9 cellular contexts compared by ENCODE assay signal in genomic region chr11:119338318-119338890, GRCh38. TPM values are rescaled to one million over a fixed set of nuclear protein-coding genes. Genes with fewer than 3 reads are reported as not detected.
DNase-seq lines count a peak whose midpoint lies in the region; ATAC-seq, FAIRE-seq and TF ChIP-seq lines count a peak whose summit lies in the region.
"Had no signal": no experiment of that assay in that cellular context is flagged by ENCODE, and none has a peak within 500 bp of the region (broad histone marks: within the 10 kb centered on the region; RNA-seq: fewer than 3 reads in every experiment).

No MANE protein-coding gene starts in this region.

- CTCF ChIA-PET in A549 (lab: Yijun Ruan, JAX): interaction anchor here (0.5 to 9.5 kb wide), 31 partner anchors 9 to 253 kb away, joined by 3 to 160 read pairs (median 5); partner anchors contain the start of genes CBL, MFRP, NLRX1 and USP2
- CTCF ChIA-PET in activated CD4-positive, alpha-beta T cell treated with anti-CD3 and anti-CD28 coated beads for 36 hours (lab: Charles Lee): interaction anchor here (0.5 to 3.7 kb wide), 43 partner anchors 11 to 975 kb away, joined by 3 to 69 read pairs (median 5); partner anchors contain the start of genes C2CD2L, CBL, CENATAC and MCAM

- peak; percentile 53 to 62 for TF ChIP-seq RAD21 in A549 (conservative IDR thresholded peaks at IDR 0.05 in 1 of 2, IDR thresholded peaks at IDR 0.05 in 1 of 2)

- H3K9me3 ChIP-seq in A549: no peaks in the 10 kb centered on the region

- H3K9me3 Mint-ChIP-seq in activated CD4-positive, alpha-beta T cell treated with anti-CD3 and anti-CD28 coated beads for 36 hours (ENCODE audit: low read depth): no peaks in the 10 kb centered on the region

- no peak overlapping the region for H3K27ac Mint-ChIP-seq in activated CD4-positive, alpha-beta T cell treated with anti-CD3 and anti-CD28 coated beads for 36 hours

- intact Hi-C loops in activated CD4-positive, alpha-beta T cell treated with anti-CD3 and anti-CD28 coated beads for 36 hours (cut with DNase I, micrococcal nuclease): loop anchor here in 1 of 2 experiments (1.0 to 5.0 kb wide), 4 partner anchors 17 to 272 kb away; partner anchors contain the start of genes USP2 and VPS11

- H3K27me3 Mint-ChIP-seq in activated CD4-positive, alpha-beta T cell treated with anti-CD3 and anti-CD28 coated beads for 36 hours: peaks cover 24% of the 10 kb centered on the region

- no peak overlapping the region for H3K4me3 ChIP-seq in A549

- H3K36me3 Mint-ChIP-seq in activated CD4-positive, alpha-beta T cell treated with anti-CD3 and anti-CD28 coated beads for 36 hours (ENCODE audit: low read depth): peaks cover 7% of the 10 kb centered on the region

- DNase-seq in A549 (ENCODE audit: low read depth in 1 of 2, low spot score in 1 of 2) (peak; percentile 63 to 82), NCI-H2107 treated with DMSO at 0.1 percent for 48 hours (lab: John Stamatoyannopoulos, UW; ENCODE audit: unreplicated experiment) (peak; percentile 37), dedifferentiated amniotic fluid mesenchymal stem cell (ENCODE audit: extremely low spot score) (peak; percentile 72), left kidney (ENCODE audit: low read depth, low spot score) (peak; percentile 91)
- peak; percentile 84 for DNase-seq in activated CD4-positive, alpha-beta T cell treated with anti-CD3 and anti-CD28 coated beads for 36 hours
- peak; percentile 77 for DNase-seq in stimulated activated CD4-positive, alpha-beta T cell treated with anti-CD3 and anti-CD28 coated beads, Interleukin-4, amount 100 ng/mL, for 24 hours

- TF ChIP-seq CTCF in A549 (IDR thresholded peaks at IDR 0.05): peak; percentile 57
- peak; percentile 81 for TF ChIP-seq CTCF in GM12874 (IDR thresholded peaks at IDR 0.05; ENCODE audit: insufficient read depth, low read depth, low read length)

- ATAC-seq in A549 (peak; percentile 66 to 73), HG02642 (IDR thresholded peaks at IDR 0.05; ENCODE audit: poor library complexity, unreplicated experiment) (no peak)
- ATAC-seq in activated CD4-positive, alpha-beta T cell treated with anti-CD3 and anti-CD28 coated beads for 36 hours: peak; percentile 51

- H3K4me3 Mint-ChIP-seq in activated CD4-positive, alpha-beta T cell treated with anti-CD3 and anti-CD28 coated beads for 36 hours: no peak overlapping the region

- 28% methylated on average over 14 of the region's 17 CpGs for WGBS in A549 (ENCODE audit: missing lambda C conversion rate)

- H3K4me2 ChIP-seq in A549: peak overlapping the region; percentile 43; the same call in 2 of the 3 replicates

- no peak for TF ChIP-seq EP300 in A549 (IDR thresholded peaks at IDR 0.05)

- FAIRE-seq in A549 (lab: Jason Lieb, UNC): no peak

- no peak overlapping the region; a peak in 1 of 6 replicates for H3K27ac ChIP-seq in A549

- POLR2A ChIA-PET in A549 (lab: Yijun Ruan, JAX): interaction anchor here (0.7 to 1.5 kb wide), 4 partner anchors 9 to 244 kb away, joined by 3 to 8 read pairs (median 4); no protein-coding TSS in a partner anchor
- POLR2A ChIA-PET in activated CD4-positive, alpha-beta T cell treated with anti-CD3 and anti-CD28 coated beads for 36 hours (lab: Charles Lee): interaction anchor here (0.7 to 1.3 kb wide), 5 partner anchors 18 to 530 kb away, joined by 3 to 5 read pairs (median 4); a partner anchor contains a TSS

- H3K4me1 ChIP-seq in A549: peaks cover 19% of the 10 kb centered on the region

- TF ChIP-seq POLR2A in A549 (IDR thresholded peaks at IDR 0.05; ENCODE audit: low read length): no peak

- peaks cover 34% of the 10 kb centered on the region for H3K4me1 Mint-ChIP-seq in activated CD4-positive, alpha-beta T cell treated with anti-CD3 and anti-CD28 coated beads for 36 hours

TF ChIP-seq in A549, 52 proteins besides CTCF, POLR2A, EP300 and RAD21:
- TF ChIP-seq SMC3 (IDR thresholded peaks at IDR 0.05) (peak; percentile 51; the same call in 2 of the 3 replicates), JUNB (IDR thresholded peaks at IDR 0.05) (no peak), E2F6 (IDR thresholded peaks at IDR 0.05; ENCODE audit: borderline replicate concordance, low read depth) (no peak), NFE2L2 (conservative IDR thresholded peaks at IDR 0.05; ENCODE audit: low read length) (no peak)
TF ChIP-seq in A549: peak in this region for 1.

RNA-seq across cellular contexts. Expression of gene C1QTNF5, which starts 2.3 kb away (rescaled TPM):
- polyA plus RNA-seq in A549 (2011; rRNA removed) (not detected in 2 replicates), A549 (2017; fragmentation: RNase III; extraction: RNeasy Plus Mini Kit Qiagen cat#74134 plus additional on column Dnase treatment) (not detected in 3 replicates)
- polyA plus RNA-seq in A549 (2012; cell fraction: cytosol; rRNA removed): 0.03 TPM in 1 of 2 replicates, not detected in the other
- not detected in 2 replicates for polyA plus RNA-seq in A549 (2012; cell fraction: nucleus; rRNA removed)
- polyA minus RNA-seq in A549 (2011; rRNA and poly(A)+ RNA removed): not detected in 2 replicates
- not detected for total RNA-seq in activated CD4-positive, alpha-beta T cell treated with anti-CD3 and anti-CD28 coated beads for 36 hours

RNA-seq across cellular contexts. Expression of gene RNF26, which starts 4.1 kb away (rescaled TPM):
- polyA plus RNA-seq in A549 (2011; rRNA removed) (23.5 and 28.4 TPM in 2 replicates), A549 (2017; fragmentation: RNase III; extraction: RNeasy Plus Mini Kit Qiagen cat#74134 plus additional on column Dnase treatment) (23.3 to 26.5 TPM (median 25.4 TPM) in 3 replicates)
- polyA plus RNA-seq in A549 (2012; cell fraction: cytosol; rRNA removed): 36.1 and 47.3 TPM in 2 replicates
- polyA plus RNA-seq in A549 (2012; cell fraction: nucleus; rRNA removed): 31.5 and 31.7 TPM in 2 replicates
- 54.7 and 63.3 TPM in 2 replicates for polyA minus RNA-seq in A549 (2011; rRNA and poly(A)+ RNA removed)
- 10 to 100 TPM; 29.9 TPM for total RNA-seq in activated CD4-positive, alpha-beta T cell treated with anti-CD3 and anti-CD28 coated beads for 36 hours

RNA-seq across cellular contexts. Expression of gene MFRP, which starts 8.1 kb away (rescaled TPM):
- not detected in 2 replicates for polyA plus RNA-seq in A549 (2011; rRNA removed)
- polyA plus RNA-seq in A549 (2012; cell fraction: cytosol; rRNA removed): not detected in 2 replicates
- polyA plus RNA-seq in A549 (2012; cell fraction: nucleus; rRNA removed): not detected in 2 replicates
- polyA plus RNA-seq in A549 (2017; fragmentation: RNase III; extraction: RNeasy Plus Mini Kit Qiagen cat#74134 plus additional on column Dnase treatment): not detected in 3 replicates
- polyA minus RNA-seq in A549 (2011; rRNA and poly(A)+ RNA removed): not detected in 2 replicates
- not detected for total RNA-seq in activated CD4-positive, alpha-beta T cell treated with anti-CD3 and anti-CD28 coated beads for 36 hours
- total RNA-seq: temporal lobe had no signal

RNA-seq across cellular contexts. Expression of gene MCAM, which starts 21.5 kb away (rescaled TPM):
- 5.4 and 5.5 TPM in 2 replicates for polyA plus RNA-seq in A549 (2011; rRNA removed)
- 7.6 and 10.0 TPM in 2 replicates for polyA plus RNA-seq in A549 (2012; cell fraction: cytosol; rRNA removed)
- polyA plus RNA-seq in A549 (2012; cell fraction: nucleus; rRNA removed): 43.7 and 46.4 TPM in 2 replicates
- polyA plus RNA-seq in A549 (2017; fragmentation: RNase III; extraction: RNeasy Plus Mini Kit Qiagen cat#74134 plus additional on column Dnase treatment): 14.9 to 18.1 TPM (median 15.9 TPM) in 3 replicates
- polyA minus RNA-seq in A549 (2011; rRNA and poly(A)+ RNA removed): 3.1 and 5.7 TPM in 2 replicates
- 1 to 10 TPM; 6.8 to 6.9 TPM for total RNA-seq in activated CD4-positive, alpha-beta T cell treated with anti-CD3 and anti-CD28 coated beads for 36 hours

RNA-seq across cellular contexts. Expression of gene USP2, which starts 43.1 kb away (rescaled TPM):
- polyA plus RNA-seq in A549 (2011; rRNA removed): 0.30 and 0.37 TPM in 2 replicates
- 0.22 and 0.36 TPM in 2 replicates for polyA plus RNA-seq in A549 (2012; cell fraction: cytosol; rRNA removed)
- polyA plus RNA-seq in A549 (2012; cell fraction: nucleus; rRNA removed): 0.56 and 0.71 TPM in 2 replicates
- 0.48 to 0.83 TPM (median 0.73 TPM) in 3 replicates for polyA plus RNA-seq in A549 (2017; fragmentation: RNase III; extraction: RNeasy Plus Mini Kit Qiagen cat#74134 plus additional on column Dnase treatment)
- polyA minus RNA-seq in A549 (2011; rRNA and poly(A)+ RNA removed): 0.50 and 1.4 TPM in 2 replicates
- under 1 TPM; 0.58 to 0.71 TPM for total RNA-seq in activated CD4-positive, alpha-beta T cell treated with anti-CD3 and anti-CD28 coated beads for 36 hours

Comparison
In these comparisons a context has a peak if more than half of its experiments do, and no peak if none do; other contexts are left out.
1. DNase-seq: peak in every context shown above with its lines; median percentile 91 in left kidney; 84 in activated CD4-positive, alpha-beta T cell treated with anti-CD3 and anti-CD28 coated beads for 36 hours; 77 in stimulated activated CD4-positive, alpha-beta T cell treated with anti-CD3 and anti-CD28 coated beads, Interleukin-4, amount 100 ng/mL, for 24 hours; 72 in A549; 72 in dedifferentiated amniotic fluid mesenchymal stem cell; 37 in NCI-H2107 treated with DMSO at 0.1 percent for 48 hours.